In the genomic region with DNA sequence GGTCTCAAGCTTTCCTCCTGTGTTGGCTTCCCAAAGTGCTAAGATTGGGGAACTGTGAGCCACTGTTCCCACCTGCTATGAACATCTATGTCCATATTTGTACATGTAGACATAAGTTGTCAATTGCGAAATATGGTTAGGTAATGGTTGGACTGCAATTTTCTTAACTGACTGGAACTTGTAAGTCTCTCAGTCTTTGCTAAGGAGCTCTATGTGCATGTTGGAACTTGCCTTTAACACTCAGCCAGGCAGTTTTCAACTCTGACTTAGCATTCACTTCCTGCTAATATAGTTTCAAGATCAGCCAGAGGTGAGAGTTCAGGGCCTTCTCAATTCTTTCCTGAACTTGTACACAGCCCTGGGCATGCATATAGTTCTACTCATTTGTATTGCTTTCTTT, we compare ENCODE assay signal across 9 cellular contexts. TPM values are rescaled to one million over a fixed set of nuclear protein-coding genes. Genes with fewer than 3 reads are reported as not detected.
DNase-seq lines count a peak whose midpoint lies in the region; ATAC-seq and TF ChIP-seq lines count a peak whose summit lies in the region.
"Had no signal": no experiment of that assay in that cellular context is flagged by ENCODE, and none has a peak within 500 bp of the region (broad histone marks: within the 10 kb centered on the region; RNA-seq: fewer than 3 reads in every experiment).

No MANE protein-coding gene starts in this region.

- POLR2A ChIA-PET in WTC11 (lab: Charles Lee) = no interaction called here

- no peaks in the 10 kb centered on the region for H3K27me3 Mint-ChIP-seq in WTC11 (ENCODE audit: low read depth)

- H3K4me1 Mint-ChIP-seq in WTC11 = 0 out of 2 replicates have a peak, but pooled peaks cover 2% of the 10 kb centered on the region

- H3K4me3 Mint-ChIP-seq in WTC11 = no peak overlapping the region

- no peak overlapping the region for H3K27ac Mint-ChIP-seq in WTC11

- TF ChIP-seq EP300 in sigmoid colon (IDR thresholded peaks at IDR 0.05) = no peak

- no peaks in the 10 kb centered on the region for H3K36me3 ChIP-seq in sigmoid colon
- H3K36me3 ChIP-seq: heart right ventricle had no signal

- H3K36me3 Mint-ChIP-seq in WTC11 = peaks cover 13% of the 10 kb centered on the region

- TF ChIP-seq CTCF in fibroblast of pulmonary artery (IDR thresholded peaks at IDR 0.05; ENCODE audit: low read length, missing control alignments) (no peak), sigmoid colon (IDR thresholded peaks at IDR 0.05) (no peak), WTC11 (IDR thresholded peaks at IDR 0.05) (no peak), GM10266 (IDR thresholded peaks at IDR 0.05; ENCODE audit: control insufficient read depth, insufficient read depth, low read depth, missing control alignments) (no peak)

- H3K27ac ChIP-seq in sigmoid colon = no peak overlapping the region

- H3K4me1 ChIP-seq in sigmoid colon = no peaks in the 10 kb centered on the region

- H3K4me3 ChIP-seq in fibroblast of pulmonary artery (replicated peaks; ENCODE audit: low read depth, low read length) (no peak overlapping the region), sigmoid colon (no peak overlapping the region)
- H3K4me3 ChIP-seq: heart right ventricle had no signal

- CTCF ChIA-PET in WTC11 (lab: Charles Lee) = interaction anchor here (0.6 kb wide), 1 partner anchor 404 kb away, joined by 4 read pairs; no protein-coding TSS in a partner anchor

- intact Hi-C loops in sigmoid colon (cut with DNase I) = no loop called here

- ATAC-seq in GM21576 (IDR thresholded peaks at IDR 0.05; ENCODE audit: unreplicated experiment) (peak; percentile 40), WTC11 (no peak)

- H3K9me3 ChIP-seq in sigmoid colon = peaks cover 0 to 7% (median 2%) of the 10 kb centered on the region in 4 donors

- 94 to 97% methylated on average over 1 of the region's 1 CpG for WGBS in sigmoid colon, 2 donors

- no peaks in the 10 kb centered on the region for H3K27me3 ChIP-seq in sigmoid colon
- H3K27me3 ChIP-seq: heart right ventricle had no signal

- peaks cover 15% of the 10 kb centered on the region for H3K9me3 Mint-ChIP-seq in WTC11

- no peak for TF ChIP-seq POLR2A in sigmoid colon (IDR thresholded peaks at IDR 0.05)

- DNase-seq in EH (ENCODE audit: low read depth) (peak; percentile 74), M059J (ENCODE audit: low read depth) (peak; percentile 36), fibroblast of pulmonary artery (ENCODE audit: low read depth) (peak; percentile 98), sigmoid colon (no peak), anterior cingulate cortex (lab: John Stamatoyannopoulos, UW) (no peak), WTC11 (ENCODE audit: low spot score) (no peak), GM10266 (ENCODE audit: extremely low spot score) (no peak)
- DNase-seq: heart right ventricle had no signal

TF ChIP-seq in WTC11, 78 proteins besides CTCF, POLR2A, EP300 and RAD21 (continues in another document):
- no peak for TF ChIP-seq ZNF671 (CRISPR knock-in tag; IDR thresholded peaks at IDR 0.05)
- TF ChIP-seq, protein P1, sequence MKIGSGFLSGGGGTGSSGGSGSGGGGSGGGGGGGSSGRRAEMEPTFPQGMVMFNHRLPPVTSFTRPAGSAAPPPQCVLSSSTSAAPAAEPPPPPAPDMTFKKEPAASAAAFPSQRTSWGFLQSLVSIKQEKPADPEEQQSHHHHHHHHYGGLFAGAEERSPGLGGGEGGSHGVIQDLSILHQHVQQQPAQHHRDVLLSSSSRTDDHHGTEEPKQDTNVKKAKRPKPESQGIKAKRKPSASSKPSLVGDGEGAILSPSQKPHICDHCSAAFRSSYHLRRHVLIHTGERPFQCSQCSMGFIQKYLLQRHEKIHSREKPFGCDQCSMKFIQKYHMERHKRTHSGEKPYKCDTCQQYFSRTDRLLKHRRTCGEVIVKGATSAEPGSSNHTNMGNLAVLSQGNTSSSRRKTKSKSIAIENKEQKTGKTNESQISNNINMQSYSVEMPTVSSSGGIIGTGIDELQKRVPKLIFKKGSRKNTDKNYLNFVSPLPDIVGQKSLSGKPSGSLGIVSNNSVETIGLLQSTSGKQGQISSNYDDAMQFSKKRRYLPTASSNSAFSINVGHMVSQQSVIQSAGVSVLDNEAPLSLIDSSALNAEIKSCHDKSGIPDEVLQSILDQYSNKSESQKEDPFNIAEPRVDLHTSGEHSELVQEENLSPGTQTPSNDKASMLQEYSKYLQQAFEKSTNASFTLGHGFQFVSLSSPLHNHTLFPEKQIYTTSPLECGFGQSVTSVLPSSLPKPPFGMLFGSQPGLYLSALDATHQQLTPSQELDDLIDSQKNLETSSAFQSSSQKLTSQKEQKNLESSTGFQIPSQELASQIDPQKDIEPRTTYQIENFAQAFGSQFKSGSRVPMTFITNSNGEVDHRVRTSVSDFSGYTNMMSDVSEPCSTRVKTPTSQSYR (CRISPR knock-in tag; IDR thresholded peaks at IDR 0.05) = no peak
- TF ChIP-seq, protein P2, sequence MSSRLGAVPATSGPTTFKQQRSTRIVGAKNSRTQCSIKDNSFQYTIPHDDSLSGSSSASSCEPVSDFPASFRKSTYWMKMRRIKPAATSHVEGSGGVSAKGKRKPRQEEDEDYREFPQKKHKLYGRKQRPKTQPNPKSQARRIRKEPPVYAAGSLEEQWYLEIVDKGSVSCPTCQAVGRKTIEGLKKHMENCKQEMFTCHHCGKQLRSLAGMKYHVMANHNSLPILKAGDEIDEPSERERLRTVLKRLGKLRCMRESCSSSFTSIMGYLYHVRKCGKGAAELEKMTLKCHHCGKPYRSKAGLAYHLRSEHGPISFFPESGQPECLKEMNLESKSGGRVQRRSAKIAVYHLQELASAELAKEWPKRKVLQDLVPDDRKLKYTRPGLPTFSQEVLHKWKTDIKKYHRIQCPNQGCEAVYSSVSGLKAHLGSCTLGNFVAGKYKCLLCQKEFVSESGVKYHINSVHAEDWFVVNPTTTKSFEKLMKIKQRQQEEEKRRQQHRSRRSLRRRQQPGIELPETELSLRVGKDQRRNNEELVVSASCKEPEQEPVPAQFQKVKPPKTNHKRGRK (CRISPR knock-in tag; IDR thresholded peaks at IDR 0.05; ENCODE audit: borderline replicate concordance) = no peak
- TF ChIP-seq, protein P3, sequence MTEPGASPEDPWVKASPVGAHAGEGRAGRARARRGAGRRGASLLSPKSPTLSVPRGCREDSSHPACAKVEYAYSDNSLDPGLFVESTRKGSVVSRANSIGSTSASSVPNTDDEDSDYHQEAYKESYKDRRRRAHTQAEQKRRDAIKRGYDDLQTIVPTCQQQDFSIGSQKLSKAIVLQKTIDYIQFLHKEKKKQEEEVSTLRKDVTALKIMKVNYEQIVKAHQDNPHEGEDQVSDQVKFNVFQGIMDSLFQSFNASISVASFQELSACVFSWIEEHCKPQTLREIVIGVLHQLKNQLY (CRISPR knock-in tag; IDR thresholded peaks at IDR 0.05) = no peak
- TF ChIP-seq, protein P4, sequence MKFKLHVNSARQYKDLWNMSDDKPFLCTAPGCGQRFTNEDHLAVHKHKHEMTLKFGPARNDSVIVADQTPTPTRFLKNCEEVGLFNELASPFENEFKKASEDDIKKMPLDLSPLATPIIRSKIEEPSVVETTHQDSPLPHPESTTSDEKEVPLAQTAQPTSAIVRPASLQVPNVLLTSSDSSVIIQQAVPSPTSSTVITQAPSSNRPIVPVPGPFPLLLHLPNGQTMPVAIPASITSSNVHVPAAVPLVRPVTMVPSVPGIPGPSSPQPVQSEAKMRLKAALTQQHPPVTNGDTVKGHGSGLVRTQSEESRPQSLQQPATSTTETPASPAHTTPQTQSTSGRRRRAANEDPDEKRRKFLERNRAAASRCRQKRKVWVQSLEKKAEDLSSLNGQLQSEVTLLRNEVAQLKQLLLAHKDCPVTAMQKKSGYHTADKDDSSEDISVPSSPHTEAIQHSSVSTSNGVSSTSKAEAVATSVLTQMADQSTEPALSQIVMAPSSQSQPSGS (CRISPR knock-in tag; IDR thresholded peaks at IDR 0.05; ENCODE audit: borderline replicate concordance, low read depth) = no peak
- TF ChIP-seq RELA (CRISPR knock-in tag; IDR thresholded peaks at IDR 0.05; ENCODE audit: borderline replicate concordance) = no peak
- no peak for TF ChIP-seq NFYB (CRISPR knock-in tag; conservative IDR thresholded peaks at IDR 0.05; ENCODE audit: low read depth)
- no peak for TF ChIP-seq MYBL2 (CRISPR knock-in tag; IDR thresholded peaks at IDR 0.05)
- TF ChIP-seq, protein P5, sequence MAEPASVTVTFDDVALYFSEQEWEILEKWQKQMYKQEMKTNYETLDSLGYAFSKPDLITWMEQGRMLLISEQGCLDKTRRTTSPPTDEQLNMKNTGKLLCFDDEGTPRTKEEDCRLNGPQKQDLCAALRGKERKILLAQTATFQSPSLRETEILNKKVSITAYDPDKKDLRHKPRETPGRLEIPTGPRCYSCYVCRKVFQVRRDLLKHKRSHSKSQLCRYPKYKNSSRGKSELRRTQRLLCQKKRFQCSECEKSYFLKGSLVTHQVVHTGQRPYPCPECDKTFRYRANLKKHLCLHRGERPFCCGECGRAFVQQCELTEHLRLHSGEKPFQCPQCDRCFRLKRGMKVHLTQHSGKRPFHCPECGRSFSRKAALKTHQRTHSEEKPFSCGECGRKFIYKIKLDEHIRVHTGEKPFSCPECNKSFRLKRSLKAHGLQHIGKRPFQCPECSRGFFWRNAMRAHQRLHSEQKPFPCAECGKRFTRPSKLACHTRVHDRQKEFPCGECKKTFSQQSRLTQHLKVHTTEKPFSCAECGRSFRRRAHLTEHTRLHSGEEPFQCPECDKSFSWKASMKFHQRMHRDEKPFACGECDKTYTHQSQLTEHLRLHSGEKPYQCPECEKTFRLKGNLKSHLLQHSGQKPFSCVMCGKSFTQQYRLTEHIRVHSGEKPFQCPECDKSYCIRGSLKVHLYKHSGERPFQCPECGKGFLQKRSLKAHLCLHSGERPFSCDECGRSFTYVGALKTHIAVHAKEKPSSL (CRISPR knock-in tag; conservative IDR thresholded peaks at IDR 0.05) = no peak
- TF ChIP-seq, protein P6, sequence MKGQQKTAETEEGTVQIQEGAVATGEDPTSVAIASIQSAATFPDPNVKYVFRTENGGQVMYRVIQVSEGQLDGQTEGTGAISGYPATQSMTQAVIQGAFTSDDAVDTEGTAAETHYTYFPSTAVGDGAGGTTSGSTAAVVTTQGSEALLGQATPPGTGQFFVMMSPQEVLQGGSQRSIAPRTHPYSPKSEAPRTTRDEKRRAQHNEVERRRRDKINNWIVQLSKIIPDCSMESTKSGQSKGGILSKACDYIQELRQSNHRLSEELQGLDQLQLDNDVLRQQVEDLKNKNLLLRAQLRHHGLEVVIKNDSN (CRISPR knock-in tag; IDR thresholded peaks at IDR 0.05) = no peak
- no peak for TF ChIP-seq PRRX2 (CRISPR knock-in tag; IDR thresholded peaks at IDR 0.05)
- TF ChIP-seq ZNF232 (CRISPR knock-in tag; IDR thresholded peaks at IDR 0.05) = no peak
- no peak for TF ChIP-seq OVOL2 (CRISPR knock-in tag; IDR thresholded peaks at IDR 0.05; ENCODE audit: borderline replicate concordance)
- TF ChIP-seq GABPB1 (CRISPR knock-in tag; IDR thresholded peaks at IDR 0.05) = no peak
- TF ChIP-seq ESRRA (CRISPR knock-in tag; IDR thresholded peaks at IDR 0.05; ENCODE audit: borderline replicate concordance) = no peak
- no peak for TF ChIP-seq SMAD4 (CRISPR knock-in tag; IDR thresholded peaks at IDR 0.05)
- no peak for TF ChIP-seq GTF2I (CRISPR knock-in tag; conservative IDR thresholded peaks at IDR 0.05)

RNA-seq across cellular contexts. Expression of a gene that starts 44.5 kb away (rescaled TPM):
- 8.0 and 13.3 TPM in 2 replicates for total RNA-seq in M059J (2014; rRNA removed; shearing (Covaris generic))
- total RNA-seq in sigmoid colon = 10 to 100 TPM; 17.9 to 40.2 (median 23.3) TPM
- polyA plus RNA-seq in sigmoid colon = 1 to 10 TPM; 3.0 to 4.9 (median 4.4) TPM
- 16.3 to 20.3 TPM (median 17.8 TPM) in 3 replicates for total RNA-seq in WTC11 (2021)

Comparison
In these comparisons a context has a peak if more than half of its experiments do, and no peak if none do; other contexts are left out.
1. DNase-seq: peak in EH (single experiment), M059J (single experiment) and fibroblast of pulmonary artery (single experiment); none in sigmoid colon (single experiment), anterior cingulate cortex (0 of 58), WTC11 (single experiment) and GM10266 (single experiment).